Comparison of ENCODE assay signal across 8 cellular contexts in the genomic region with DNA sequence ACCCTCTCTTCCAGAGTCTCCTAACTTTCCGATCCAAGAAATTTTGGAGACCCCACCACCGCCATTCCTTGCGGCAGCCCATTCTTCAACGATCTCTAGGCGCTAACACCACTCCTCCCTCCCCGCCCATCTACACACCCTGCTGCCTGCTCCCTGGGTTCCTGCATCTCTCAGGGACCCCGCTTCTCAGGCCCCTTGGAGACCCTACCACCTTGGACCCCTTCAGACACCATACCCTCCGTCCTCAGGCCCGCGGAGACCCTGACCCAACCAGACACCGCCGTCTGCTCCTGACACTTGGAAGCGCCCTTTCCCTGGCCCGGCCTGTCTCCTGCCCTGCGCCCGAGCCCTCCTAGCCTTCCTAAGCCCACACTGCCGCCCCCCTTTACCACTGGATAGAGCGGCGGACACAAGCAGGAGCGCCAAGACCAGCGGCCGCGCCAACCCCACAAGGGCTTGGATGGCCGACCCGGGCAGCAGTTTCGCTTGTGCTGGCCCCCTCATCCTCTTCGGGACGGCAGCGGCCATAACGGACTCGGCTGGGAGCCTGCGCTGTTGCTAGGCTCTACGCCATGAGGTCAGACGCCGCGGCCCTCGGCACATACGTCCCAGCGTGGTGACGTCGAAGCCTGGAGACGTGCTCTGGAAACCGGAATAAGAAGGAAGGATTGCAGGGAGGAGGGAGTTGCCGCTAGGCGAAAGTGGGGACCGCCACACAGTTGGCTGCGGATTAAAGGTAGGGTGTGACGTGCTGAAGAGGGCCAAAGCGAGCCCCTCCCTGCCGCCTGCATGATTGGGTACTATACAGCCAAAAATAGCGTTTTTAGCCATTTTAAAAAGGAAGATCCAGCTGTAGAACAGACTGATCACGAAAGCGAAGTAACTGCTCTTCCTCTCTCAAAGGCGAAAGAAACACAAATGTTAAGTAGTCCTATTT. TPM values are rescaled to one million over a fixed set of nuclear protein-coding genes. Genes with fewer than 3 reads are reported as not detected.
DNase-seq lines count a peak whose midpoint lies in the region; ATAC-seq and TF ChIP-seq lines count a peak whose summit lies in the region.

C5orf15 (minus strand) TSS at position 569 of the 937 bp plus-strand sequence; CDS start at position 528, 41 bp downstream.

- intact Hi-C loops in PC-3 (cut with micrococcal nuclease) (loop anchor here (1.0 kb wide), 1 partner anchor 25 kb away; no protein-coding TSS in a partner anchor), mucosa of descending colon (cut with DNase I, micrococcal nuclease) (no loop called here)

- H3K36me3 ChIP-seq in PC-3 (ENCODE audit: low read depth, low read length) (peaks cover 6% of the 10 kb centered on the region), mucosa of descending colon (ENCODE audit: low read depth) (no peaks in the 10 kb centered on the region)

- ATAC-seq in GM21576 (IDR thresholded peaks at IDR 0.05; ENCODE audit: unreplicated experiment) (peak; percentile 94), PC-3 (peak; percentile 97), mucosa of descending colon (peak; percentile 99)

- TF ChIP-seq RAD21 in Ishikawa (IDR thresholded peaks at IDR 0.05; ENCODE audit: low read depth) = no peak

- peaks cover 48% of the 10 kb centered on the region for H3K79me2 ChIP-seq in PC-3 (ENCODE audit: low read length)

- H3K9me2 ChIP-seq in PC-3 (replicated peaks; ENCODE audit: low read length) = no peaks in the 10 kb centered on the region

- TSS peak; percentile 18 for BruUV-seq in PC-3 (replicated peaks; lab: Mats Ljungman, UMichigan)

- H3K27ac ChIP-seq in PC-3 (ENCODE audit: low read length) (peak within 1 kb of the TSS; percentile 39), epithelial cell of prostate (peak within 1 kb of the TSS; percentile 56)

- peaks cover 11% of the 10 kb centered on the region for H3K4me1 ChIP-seq in PC-3 (ENCODE audit: insufficient read depth, low read length)
- H3K4me1 ChIP-seq in mucosa of descending colon (ENCODE audit: low read depth) = peaks cover 3% of the 10 kb centered on the region

- no peak for TF ChIP-seq EP300 in Ishikawa (IDR thresholded peaks at IDR 0.05; ENCODE audit: borderline replicate concordance)

- TF ChIP-seq CTCF in PC-3 (conservative IDR thresholded peaks at IDR 0.05; ENCODE audit: low read depth, low read length) (no peak), mucosa of descending colon (IDR thresholded peaks at IDR 0.05) (no peak)

- H4K20me1 ChIP-seq in PC-3 (ENCODE audit: low read length) = no peaks in the 10 kb centered on the region

- peak within 1 kb of the TSS; percentile 89 for H3K4me2 ChIP-seq in PC-3 (ENCODE audit: low read length)

- no peaks in the 10 kb centered on the region for H3K9me3 ChIP-seq in PC-3 (ENCODE audit: low read length)
- peaks cover 2% of the 10 kb centered on the region for H3K9me3 ChIP-seq in mucosa of descending colon

- DNase-seq in DMS153 (lab: John Stamatoyannopoulos, UW) (peak; percentile 64), PC-3 (peak; percentile 95), activated T-cell treated with anti-CD3 and anti-CD28 coated beads for 48 hours (ENCODE audit: low read depth) (peak; percentile 90), epithelial cell of prostate (ENCODE audit: low read depth, low spot score) (peak; percentile 83), mucosa of descending colon (peak; percentile 95 to 98 (median 97))
- peak; percentile 87 for DNase-seq in stimulated activated CD8-positive, alpha-beta memory T cell treated with anti-CD3 and anti-CD28 coated beads, Interleukin-4, amount 100 ng/mL, for 24 hours (ENCODE audit: low read depth)

- H3K4me3 ChIP-seq in PC-3 (ENCODE audit: low read length) (peak within 1 kb of the TSS; percentile 90), mucosa of descending colon (peak within 1 kb of the TSS; percentile 64)

- no peaks in the 10 kb centered on the region for H3K27me3 ChIP-seq in PC-3 (ENCODE audit: low read length)

- CTCF ChIA-PET in PC-3 (lab: Charles Lee) = no interaction called here

- peak within 1 kb of the TSS; percentile 90 for H3K9ac ChIP-seq in PC-3 (ENCODE audit: low read length)

- POLR2A ChIA-PET in PC-3 (lab: Charles Lee; ENCODE audit: unreplicated experiment) = no interaction called here

- peaks cover 7% of the 10 kb centered on the region for H3F3A ChIP-seq in PC-3 (ENCODE audit: low read length, unreplicated experiment)

- peak within 1 kb of the TSS; percentile 86 for H2AFZ ChIP-seq in PC-3 (ENCODE audit: low read length)

TF ChIP-seq in Ishikawa, 13 proteins besides CTCF, POLR2A, EP300 and RAD21:
- TF ChIP-seq ZBTB7A (IDR thresholded peaks at IDR 0.05; ENCODE audit: low read depth) = no peak
- TF ChIP-seq TEAD4 (IDR thresholded peaks at IDR 0.05) = 0 out of 2 replicates have a peak, but pooled peaks have one; percentile 33
- TF ChIP-seq, protein P1, sequence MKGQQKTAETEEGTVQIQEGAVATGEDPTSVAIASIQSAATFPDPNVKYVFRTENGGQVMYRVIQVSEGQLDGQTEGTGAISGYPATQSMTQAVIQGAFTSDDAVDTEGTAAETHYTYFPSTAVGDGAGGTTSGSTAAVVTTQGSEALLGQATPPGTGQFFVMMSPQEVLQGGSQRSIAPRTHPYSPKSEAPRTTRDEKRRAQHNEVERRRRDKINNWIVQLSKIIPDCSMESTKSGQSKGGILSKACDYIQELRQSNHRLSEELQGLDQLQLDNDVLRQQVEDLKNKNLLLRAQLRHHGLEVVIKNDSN (IDR thresholded peaks at IDR 0.05) = 0 out of 2 replicates have a peak, but pooled peaks have one; percentile 6
- TF ChIP-seq EGR1 (IDR thresholded peaks at IDR 0.05) = no peak; the same call in 1 of the 2 replicates
- no peak for TF ChIP-seq REST (IDR thresholded peaks at IDR 0.05; ENCODE audit: low read depth)
- no peak for TF ChIP-seq CEBPB (IDR thresholded peaks at IDR 0.05)
- TF ChIP-seq TCF12 (IDR thresholded peaks at IDR 0.05; ENCODE audit: low read depth) = peak; percentile 68; the same call in 1 of the 2 replicates
- peak; percentile 94 for TF ChIP-seq YY1 (IDR thresholded peaks at IDR 0.05; ENCODE audit: low read depth)
- peak; percentile 93 for TF ChIP-seq TAF1 (IDR thresholded peaks at IDR 0.05; ENCODE audit: low read depth)
- TF ChIP-seq NFIC (IDR thresholded peaks at IDR 0.05) = no peak; the same call in 1 of the 2 replicates
- TF ChIP-seq CREB1 (IDR thresholded peaks at IDR 0.05; ENCODE audit: low read depth) = peak; percentile 93
- no peak for TF ChIP-seq FOXM1 (IDR thresholded peaks at IDR 0.05; ENCODE audit: borderline replicate concordance, low read depth)
- TF ChIP-seq MAX (IDR thresholded peaks at IDR 0.05) = peak; percentile 73; the same call in 1 of the 2 replicates

RNA-seq across cellular contexts. Expression of gene C5orf15, which starts in this region (rescaled TPM):
- total RNA-seq in PC-3 (2014; rRNA removed) (22.7 and 45.2 TPM in 2 replicates), mucosa of descending colon (10 to 100 TPM; 24.5 to 38.3 (median 26.8) TPM)

Comparison
In these comparisons a context has a peak if more than half of its experiments do, and no peak if none do; other contexts are left out.
1. Peak in every context shown above with its lines: DNase-seq, ATAC-seq, H3K4me3 ChIP-seq and H3K27ac ChIP-seq.